Comparison of ENCODE assay signal across 1 cellular context in genomic region chr10:79707017-79707416, GRCh38. TPM values are rescaled to one million over a fixed set of nuclear protein-coding genes. Genes with fewer than 3 reads are reported as not detected.
"Had no signal": no experiment of that assay in that cellular context is flagged by ENCODE, and none has a peak within 500 bp of the region (broad histone marks: within the 10 kb centered on the region; RNA-seq: fewer than 3 reads in every experiment).

No MANE protein-coding gene starts in this region.

RNA-seq across cellular contexts. Expression of gene NUTM2B, which starts 4.0 kb away (rescaled TPM):
- total RNA-seq: kidney epithelial cell had no signal
